In the genomic region with DNA sequence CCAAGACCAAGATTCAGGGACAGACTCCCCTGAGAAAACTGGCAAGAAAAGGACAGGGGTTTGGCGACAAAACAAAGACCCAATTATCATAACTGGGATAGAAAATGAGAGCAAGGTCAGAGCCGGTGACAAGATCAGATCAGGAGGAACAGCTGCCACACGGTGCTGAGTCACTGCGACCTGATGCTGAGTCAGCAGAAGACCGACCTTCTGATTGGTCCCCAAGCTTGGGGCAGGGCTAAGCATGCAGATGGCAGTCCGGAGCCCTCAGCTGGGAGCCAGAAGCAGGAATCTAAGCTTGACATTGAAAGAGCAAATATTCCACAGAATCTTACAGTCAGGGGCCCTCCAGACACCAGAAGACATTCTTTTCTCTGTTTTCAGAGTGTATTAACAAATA, we compare ENCODE assay signal across 8 cellular contexts.
DNase-seq lines count a peak whose midpoint lies in the region; ATAC-seq and TF ChIP-seq lines count a peak whose summit lies in the region.

No MANE protein-coding gene starts in this region.

- no peaks in the 10 kb centered on the region for H3K79me2 ChIP-seq in parathyroid adenoma

- peak overlapping the region; percentile 94 for H3K27ac ChIP-seq in parathyroid adenoma

- H3K27me3 ChIP-seq in parathyroid adenoma (ENCODE audit: control insufficient read depth, insufficient read depth, low read length) = no peaks in the 10 kb centered on the region

- no peak overlapping the region for H3K4me3 Mint-ChIP-seq in activated T-cell treated with anti-CD3 and anti-CD28 coated beads, Interleukin-2, amount 50 U/mL, for 24 hours

- H2AFZ ChIP-seq in parathyroid adenoma = peak overlapping the region; percentile 96

- no peaks in the 10 kb centered on the region for H3K36me3 Mint-ChIP-seq in activated T-cell treated with anti-CD3 and anti-CD28 coated beads, Interleukin-2, amount 50 U/mL, for 24 hours (ENCODE audit: low read depth)

- peaks cover 10% of the 10 kb centered on the region for H3K4me1 Mint-ChIP-seq in activated T-cell treated with anti-CD3 and anti-CD28 coated beads, Interleukin-2, amount 50 U/mL, for 24 hours (ENCODE audit: low read depth)

- H3K9ac ChIP-seq in parathyroid adenoma = no peak overlapping the region

- peak overlapping the region; percentile 56 for H3K4me2 ChIP-seq in parathyroid adenoma (ENCODE audit: low read length)

- peaks cover 13% of the 10 kb centered on the region for H3K4me1 ChIP-seq in parathyroid adenoma

- H3K9me3 ChIP-seq in parathyroid adenoma (ENCODE audit: control insufficient read depth, low read length) = no peaks in the 10 kb centered on the region

- H3K4me3 ChIP-seq in parathyroid adenoma (ENCODE audit: low read depth, low read length) = peak overlapping the region; percentile 23

- DNase-seq in DMS 273 treated with DMSO at 0.1 percent for 48 hours (lab: John Stamatoyannopoulos, UW) = peak; percentile 81
- DNase-seq in HS-5 (ENCODE audit: low read depth) = peak; percentile 45
- peak; percentile 82 for DNase-seq in NCI-H748 treated with DMSO at 0.1 percent for 48 hours (lab: John Stamatoyannopoulos, UW)
- DNase-seq in activated T-cell treated with anti-CD3 and anti-CD28 coated beads, Interleukin-2, amount 50 U/mL, for 24 hours = peak; percentile 56
- peak; percentile 15 for DNase-seq in globus pallidus (ENCODE audit: low spot score)
- DNase-seq in germinal center (ENCODE audit: low spot score) = no peak

- peak; percentile 87 for ATAC-seq in GM21447 (IDR thresholded peaks at IDR 0.05; ENCODE audit: unreplicated experiment)

- peak overlapping the region; percentile 5 for H3K27ac Mint-ChIP-seq in activated T-cell treated with anti-CD3 and anti-CD28 coated beads, Interleukin-2, amount 50 U/mL, for 24 hours

- H3K27me3 Mint-ChIP-seq in activated T-cell treated with anti-CD3 and anti-CD28 coated beads, Interleukin-2, amount 50 U/mL, for 24 hours = peaks cover 35% of the 10 kb centered on the region

- no peaks in the 10 kb centered on the region for H3K9me3 Mint-ChIP-seq in activated T-cell treated with anti-CD3 and anti-CD28 coated beads, Interleukin-2, amount 50 U/mL, for 24 hours

- H3K36me3 ChIP-seq in parathyroid adenoma (ENCODE audit: control insufficient read depth, insufficient read depth, low read length) = no peaks in the 10 kb centered on the region

- no peak for TF ChIP-seq CTCF in parathyroid adenoma (IDR thresholded peaks at IDR 0.05)
